8 cellular contexts compared by ENCODE assay signal in genomic region chr6:137926207-137926731, GRCh38. TPM values are rescaled to one million over a fixed set of nuclear protein-coding genes. Genes with fewer than 3 reads are reported as not detected.
DNase-seq lines count a peak whose midpoint lies in the region; ATAC-seq and TF ChIP-seq lines count a peak whose summit lies in the region.

No MANE protein-coding gene starts in this region.

- H2AFZ ChIP-seq in osteoblast (ENCODE audit: low read length), result peak overlapping the region; percentile 17

- H3K4me3 ChIP-seq in choroid plexus epithelial cell (ENCODE audit: low read depth, low read length), result no peak overlapping the region
- no peak overlapping the region for H3K4me3 ChIP-seq in osteoblast (ENCODE audit: insufficient read depth, low read length)
- H3K4me3 ChIP-seq in right atrium auricular region, result no peak overlapping the region
- H3K4me3 ChIP-seq in WERI-Rb-1 (ENCODE audit: low read depth, low read length), result no peak overlapping the region

- TF ChIP-seq CTCF in choroid plexus epithelial cell (conservative IDR thresholded peaks at IDR 0.05; ENCODE audit: low read depth, low read length) (no peak), osteoblast (IDR thresholded peaks at IDR 0.05; ENCODE audit: extremely low read depth, low read depth, low read length) (no peak), right atrium auricular region (IDR thresholded peaks at IDR 0.05) (no peak), WERI-Rb-1 (IDR thresholded peaks at IDR 0.05; ENCODE audit: low read depth, low read length) (no peak)

- no peak for ATAC-seq in HG03025 (IDR thresholded peaks at IDR 0.05; ENCODE audit: low FRiP score, unreplicated experiment)

- DNase-seq in EH (ENCODE audit: low read depth) (peak; percentile 98), LoVo (ENCODE audit: low spot score) (peak; percentile 81), choroid plexus epithelial cell (ENCODE audit: low read depth) (peak; percentile 73), osteoblast (ENCODE audit: insufficient read length, low spot score, missing footprints) (peak; percentile 44), right atrium auricular region (ENCODE audit: low spot score) (no peak), NCI-H2196 treated with DMSO at 0.1 percent for 48 hours (lab: John Stamatoyannopoulos, UW; ENCODE audit: unreplicated experiment) (no peak), WERI-Rb-1 (no peak)

- H3K27me3 ChIP-seq in osteoblast (ENCODE audit: insufficient read depth, low read length), result no peaks in the 10 kb centered on the region
- H3K27me3 ChIP-seq in right atrium auricular region, result no peaks in the 10 kb centered on the region
- H3K27me3 ChIP-seq in WERI-Rb-1 (ENCODE audit: insufficient read depth, low read depth, severe bottlenecking), result no peaks in the 10 kb centered on the region

- no peaks in the 10 kb centered on the region for H3K9me3 ChIP-seq in osteoblast (ENCODE audit: low read depth, low read length)
- H3K9me3 ChIP-seq in right atrium auricular region, result no peaks in the 10 kb centered on the region
- H3K9me3 ChIP-seq in WERI-Rb-1 (ENCODE audit: severe bottlenecking), result no peaks in the 10 kb centered on the region

- H3K4me1 ChIP-seq in osteoblast (ENCODE audit: insufficient read depth, low read length) (peaks cover 26% of the 10 kb centered on the region), right atrium auricular region (peaks cover 0 to 4% of the 10 kb centered on the region in 2 donors)

- no peaks in the 10 kb centered on the region for H4K20me1 ChIP-seq in osteoblast (ENCODE audit: insufficient read depth, low read length)

- no peaks in the 10 kb centered on the region for H3K79me2 ChIP-seq in osteoblast (ENCODE audit: insufficient read depth, low read length)

- H3K27ac ChIP-seq in osteoblast (ENCODE audit: low read depth, low read length), result peak overlapping the region; percentile 56
- H3K27ac ChIP-seq in right atrium auricular region, result no peak overlapping the region
- H3K27ac ChIP-seq in WERI-Rb-1, result no peak overlapping the region

- peak overlapping the region; percentile 35 for H3K4me2 ChIP-seq in osteoblast (ENCODE audit: insufficient read depth, low read length)

- H3K36me3 ChIP-seq in osteoblast (ENCODE audit: insufficient read depth, low read length) (no peaks in the 10 kb centered on the region), right atrium auricular region (no peaks in the 10 kb centered on the region), WERI-Rb-1 (no peaks in the 10 kb centered on the region)

RNA-seq across cellular contexts. Expression of gene TNFAIP3, which starts 59.2 kb away (rescaled TPM):
- total RNA-seq in osteoblast, result 8.5 and 10.5 TPM in 2 replicates
- total RNA-seq in right atrium auricular region, result 10 to 100 TPM in 1 of 2 donors, 1 to 10 TPM in 1; 8.5 to 14.5 TPM

Comparison
In these comparisons a context has a peak if more than half of its experiments do, and no peak if none do; other contexts are left out.
1. DNase-seq: peak in EH (single experiment), LoVo (single experiment), choroid plexus epithelial cell (single experiment) and osteoblast (single experiment); none in right atrium auricular region (single experiment), NCI-H2196 treated with DMSO at 0.1 percent for 48 hours (single experiment) and WERI-Rb-1 (single experiment).